Comparison of ENCODE assay signal across 17 cellular contexts in genomic region chr12:120814203-120814902, GRCh38.
DNase-seq lines count a peak whose midpoint lies in the region; ATAC-seq and TF ChIP-seq lines count a peak whose summit lies in the region.
"Had no signal": no experiment of that assay in that cellular context is flagged by ENCODE, and none has a peak within 500 bp of the region (broad histone marks: within the 10 kb centered on the region; RNA-seq: fewer than 3 reads in every experiment).

No MANE protein-coding gene starts in this region.

- no peak overlapping the region for H3K27ac ChIP-seq in SK-N-SH (ENCODE audit: low read depth in 2 of 2, low read length in 1 of 2)
- H3K27ac ChIP-seq in CD4-positive, alpha-beta T cell (ENCODE audit: low read depth, low read length) = no peak overlapping the region
- H3K27ac ChIP-seq: A549, GM23248 had no signal

- H3K27me3 Mint-ChIP-seq in CD4-positive, alpha-beta T cell = no peaks in the 10 kb centered on the region

- TF ChIP-seq CTCF in SK-N-SH (IDR thresholded peaks at IDR 0.05) = no peak
- TF ChIP-seq CTCF in CD4-positive, alpha-beta T cell (IDR thresholded peaks at IDR 0.05) = no peak

- no peaks in the 10 kb centered on the region for H3K27me3 ChIP-seq in SK-N-SH (ENCODE audit: insufficient read depth)
- no peaks in the 10 kb centered on the region for H3K27me3 ChIP-seq in CD4-positive, alpha-beta T cell (ENCODE audit: control insufficient read depth, insufficient read depth, low read length)

- peaks cover 45% of the 10 kb centered on the region for H3K4me1 Mint-ChIP-seq in CD4-positive, alpha-beta T cell (ENCODE audit: low read depth)

- intact Hi-C loops in CD4-positive, alpha-beta T cell (cut with DNase I, micrococcal nuclease) = no loop called here

- no peaks in the 10 kb centered on the region for H3K9me3 Mint-ChIP-seq in CD4-positive, alpha-beta T cell

- H3K36me3 ChIP-seq in SK-N-SH (replicated peaks in 1 of 2; ENCODE audit: control insufficient read depth in 1 of 2, insufficient read depth in 2 of 2, low read length in 1 of 2) = peaks cover 3 to 13% of the 10 kb centered on the region in 2 experiments

- H3K4me2 ChIP-seq in SK-N-SH = no peak overlapping the region
- H3K4me2 ChIP-seq: A549 had no signal

- no peak for ATAC-seq in SK-N-SH treated with all-trans-retinoic acid at 6 μM for 48 hours
- no peak for ATAC-seq in CD4-positive, alpha-beta T cell (ENCODE audit: poor library complexity)
- ATAC-seq in HG02798 (IDR thresholded peaks at IDR 0.05; ENCODE audit: poor library complexity, unreplicated experiment) = no peak
- ATAC-seq: A549 had no signal

- no peak for TF ChIP-seq RAD21 in SK-N-SH (IDR thresholded peaks at IDR 0.05; ENCODE audit: low read length)

- POLR2A ChIA-PET in SK-N-SH (lab: Yijun Ruan, JAX) = no interaction called here
- POLR2A ChIA-PET in CD4-positive, alpha-beta T cell (lab: Charles Lee) = no interaction called here

- H3K36me3 Mint-ChIP-seq in CD4-positive, alpha-beta T cell (ENCODE audit: low read depth) = peaks cover 26% of the 10 kb centered on the region

- CTCF ChIA-PET in SK-N-SH (lab: Yijun Ruan, JAX) = no interaction called here
- CTCF ChIA-PET in CD4-positive, alpha-beta T cell (lab: Charles Lee) = interaction anchor here (1.5 to 1.7 kb wide), 2 partner anchors 12 to 14 kb away, joined by 3 read pairs; no protein-coding TSS in a partner anchor

- no peaks in the 10 kb centered on the region for H3K9me2 ChIP-seq in SK-N-SH

- TF ChIP-seq EP300 in SK-N-SH (IDR thresholded peaks at IDR 0.05; ENCODE audit: borderline replicate concordance in 1 of 2, low read depth in 1 of 2, low read length in 1 of 2) = no peak

- no peak overlapping the region for H3K9ac ChIP-seq in SK-N-SH
- H3K9ac ChIP-seq: GM23248 had no signal

- no peak overlapping the region for H3K4me3 Mint-ChIP-seq in CD4-positive, alpha-beta T cell

- no peaks in the 10 kb centered on the region for H3K4me1 ChIP-seq in SK-N-SH (ENCODE audit: control insufficient read depth in 1 of 2, insufficient read depth in 2 of 2, low read depth in 1 of 2, low read length in 1 of 2)
- H3K4me1 ChIP-seq: A549 had no signal

- no peak overlapping the region for H2AFZ ChIP-seq in SK-N-SH (ENCODE audit: low read depth)
- H2AFZ ChIP-seq: GM23248 had no signal

- H3K79me2 ChIP-seq in SK-N-SH (ENCODE audit: insufficient read depth) = peaks cover 8% of the 10 kb centered on the region; the same call in 1 of the 2 replicates

- H3K9me3 ChIP-seq in SK-N-SH = no peaks in the 10 kb centered on the region
- no peaks in the 10 kb centered on the region for H3K9me3 ChIP-seq in CD4-positive, alpha-beta T cell (ENCODE audit: control insufficient read depth, low read length)
- H3K9me3 ChIP-seq: A549 had no signal

- 86% methylated on average over 2 of the region's 2 CpGs for WGBS in SK-N-SH (ENCODE audit: low lambda C conversion rate)

- DNase-seq in SK-N-SH = no peak
- DNase-seq in CD4-positive, alpha-beta T cell = no peak
- DNase-seq in NCI-H2029 (lab: John Stamatoyannopoulos, UW) = peak; percentile 57
- DNase-seq in myocyte (ENCODE audit: low read depth) = peak; percentile 41
- DNase-seq in mesenteric fat pad (ENCODE audit: low spot score) = no peak
- DNase-seq: C1 segment of cervical spinal cord, DND-41, GM23248, HCEC 1CT, IMR-90, NCI-H1930, NCI-H2227 treated with DMSO at 0.1 percent for 48 hours, NCI-H526, SHP77 had no signal

- no peak overlapping the region for H3K4me3 ChIP-seq in SK-N-SH (ENCODE audit: low read depth in 2 of 2, low read length in 1 of 2)
- H3K4me3 ChIP-seq: A549, GM23248 had no signal

- peak overlapping the region; percentile 24 for H3K27ac Mint-ChIP-seq in CD4-positive, alpha-beta T cell

- peaks cover 8% of the 10 kb centered on the region for H4K20me1 ChIP-seq in SK-N-SH (ENCODE audit: insufficient read depth)

- no peaks in the 10 kb centered on the region for H3F3A ChIP-seq in SK-N-SH (replicated peaks; ENCODE audit: insufficient read depth)

TF ChIP-seq in SK-N-SH, 30 proteins besides CTCF, POLR2A, EP300 and RAD21 (continues in another document):
- TF ChIP-seq NRF1 (IDR thresholded peaks at IDR 0.05; ENCODE audit: low read depth, low read length) = no peak
- no peak for TF ChIP-seq PBX3 (IDR thresholded peaks at IDR 0.05)
- no peak for TF ChIP-seq TAF1 (IDR thresholded peaks at IDR 0.05; ENCODE audit: borderline replicate concordance, low read depth, low read length)
- TF ChIP-seq TEAD4 (IDR thresholded peaks at IDR 0.05; ENCODE audit: borderline replicate concordance, insufficient read depth) = no peak
- TF ChIP-seq MXI1 (IDR thresholded peaks at IDR 0.05; ENCODE audit: low read depth, low read length) = no peak
- TF ChIP-seq ELF1 (IDR thresholded peaks at IDR 0.05) = no peak
- TF ChIP-seq YY1 (IDR thresholded peaks at IDR 0.05; ENCODE audit: low read depth) = no peak

TF ChIP-seq in SK-N-SH treated with all-trans-retinoic acid at 6 μM for 48 hours, 23 proteins besides CTCF, POLR2A, EP300 and RAD21:
- TF ChIP-seq ZNF70 (CRISPR knock-in tag; IDR thresholded peaks at IDR 0.05) (no peak), ZFP30 (CRISPR knock-in tag; IDR thresholded peaks at IDR 0.05) (no peak), PPARA (CRISPR knock-in tag; IDR thresholded peaks at IDR 0.05; ENCODE audit: borderline replicate concordance) (no peak), ARNTL (CRISPR knock-in tag; IDR thresholded peaks at IDR 0.05; ENCODE audit: borderline replicate concordance, low read depth) (no peak), CREB5 (CRISPR knock-in tag; IDR thresholded peaks at IDR 0.05; ENCODE audit: low read depth) (no peak), ISL1 (CRISPR knock-in tag; IDR thresholded peaks at IDR 0.05) (no peak), TCF4 (CRISPR knock-in tag; IDR thresholded peaks at IDR 0.05; ENCODE audit: borderline replicate concordance) (no peak), SNAI2 (CRISPR knock-in tag; IDR thresholded peaks at IDR 0.05) (no peak), POU6F1 (CRISPR knock-in tag; IDR thresholded peaks at IDR 0.05; ENCODE audit: borderline replicate concordance, low read depth) (no peak), TOX (CRISPR knock-in tag; IDR thresholded peaks at IDR 0.05; ENCODE audit: borderline replicate concordance) (no peak), ZC3H10 (CRISPR knock-in tag; IDR thresholded peaks at IDR 0.05) (no peak), BACH2 (CRISPR knock-in tag; IDR thresholded peaks at IDR 0.05; ENCODE audit: borderline replicate concordance) (no peak), ZNF8 (CRISPR knock-in tag; IDR thresholded peaks at IDR 0.05) (no peak), ZNF565 (CRISPR knock-in tag; conservative IDR thresholded peaks at IDR 0.05; ENCODE audit: low read depth) (no peak), CSDC2 (CRISPR knock-in tag; IDR thresholded peaks at IDR 0.05) (no peak), ZFP3 (CRISPR knock-in tag; IDR thresholded peaks at IDR 0.05) (no peak), GLIS3 (CRISPR knock-in tag; IDR thresholded peaks at IDR 0.05) (no peak), TSHZ2 (CRISPR knock-in tag; IDR thresholded peaks at IDR 0.05) (no peak), OSR1 (CRISPR knock-in tag; IDR thresholded peaks at IDR 0.05) (no peak)

Comparison
In these comparisons a context has a peak if more than half of its experiments do, and no peak if none do; other contexts are left out.
1. DNase-seq: peak in NCI-H2029 (single experiment) and myocyte (single experiment); none in SK-N-SH (single experiment), CD4-positive, alpha-beta T cell (0 of 10) and mesenteric fat pad (single experiment).